16 cellular contexts compared by ENCODE assay signal in the genomic region with DNA sequence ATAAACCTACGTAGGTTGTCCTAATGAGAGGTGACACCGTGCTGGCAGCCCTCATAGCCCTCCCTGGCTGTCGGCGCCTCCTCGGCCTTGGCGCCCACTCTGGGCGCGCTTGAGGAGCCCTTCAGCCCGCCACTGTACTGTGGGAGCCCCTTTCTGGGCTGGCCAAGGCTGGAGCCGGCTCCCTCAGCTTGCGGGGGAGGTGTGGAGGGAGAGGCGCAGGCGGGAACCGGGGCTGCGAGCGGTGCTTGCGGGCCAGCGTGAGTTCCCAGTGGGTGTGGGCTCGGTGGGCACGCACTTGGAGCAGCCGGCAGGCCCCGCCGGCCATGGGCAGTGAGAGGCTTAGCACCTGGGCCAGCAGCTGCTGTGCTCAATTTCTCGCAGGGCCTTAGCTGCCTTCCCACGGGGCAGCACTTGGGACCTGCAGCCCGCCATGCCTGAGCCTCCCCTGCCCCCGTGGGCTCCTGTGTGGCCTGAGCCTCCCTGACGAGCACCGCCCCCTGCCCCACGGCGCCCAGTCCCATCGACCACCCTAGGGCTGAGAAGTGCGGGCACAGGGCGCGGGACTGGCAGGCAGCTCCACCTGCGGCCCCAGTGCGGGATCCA. TPM values are rescaled to one million over a fixed set of nuclear protein-coding genes. Genes with fewer than 3 reads are reported as not detected.
A peak's percentile ranks its signal among the peaks of the same experiment; 100 is the strongest.
DNase-seq lines count a peak whose midpoint lies in the region; ATAC-seq and TF ChIP-seq lines count a peak whose summit lies in the region.
"Had no signal": no experiment of that assay in that cellular context is flagged by ENCODE, and none has a peak within 500 bp of the region (broad histone marks: within the 10 kb centered on the region; RNA-seq: fewer than 3 reads in every experiment).

No MANE protein-coding gene starts in this region.

- H3K9me3 ChIP-seq in OCI-LY1 (ENCODE audit: low read length): no peaks in the 10 kb centered on the region
- H3K9me3 ChIP-seq in effector memory CD4-positive, alpha-beta T cell (ENCODE audit: control insufficient read depth, low read length): no peaks in the 10 kb centered on the region
- peaks cover 2% of the 10 kb centered on the region for H3K9me3 ChIP-seq in trophoblast cell (ENCODE audit: insufficient read depth, low read depth, low read length)
- H3K9me3 ChIP-seq: Caco-2 had no signal

- no peak overlapping the region for H3K18ac ChIP-seq in trophoblast cell (ENCODE audit: low read length)

- peaks cover 22% of the 10 kb centered on the region for H3K36me3 Mint-ChIP-seq in activated CD4-positive, alpha-beta T cell treated with anti-CD3 and anti-CD28 coated beads for 36 hours (ENCODE audit: low read depth)

- H3K23ac ChIP-seq in trophoblast cell (ENCODE audit: low read length): no peak overlapping the region

- no peaks in the 10 kb centered on the region for H3K9me3 Mint-ChIP-seq in activated CD4-positive, alpha-beta T cell treated with anti-CD3 and anti-CD28 coated beads for 36 hours (ENCODE audit: low read depth)
- H3K9me3 Mint-ChIP-seq: nephron progenitor cell had no signal

- H3K9ac ChIP-seq in OCI-LY1 (ENCODE audit: low read length) (peak overlapping the region; percentile 96; the same call in 1 of the 2 replicates), rectal smooth muscle tissue (ENCODE audit: low read length) (no peak overlapping the region), trophoblast cell (ENCODE audit: low read length) (no peak overlapping the region)

- H3K79me2 ChIP-seq in OCI-LY1 (ENCODE audit: insufficient read depth, low read length): peaks cover 13% of the 10 kb centered on the region
- H3K79me2 ChIP-seq in trophoblast cell (ENCODE audit: control insufficient read depth, insufficient read depth, low read length, poor library complexity): peaks cover 2% of the 10 kb centered on the region

- H3K4me3 Mint-ChIP-seq in activated CD4-positive, alpha-beta T cell treated with anti-CD3 and anti-CD28 coated beads for 36 hours: peak overlapping the region; percentile 10

- no peak for TF ChIP-seq CTCF in OCI-LY1 (IDR thresholded peaks at IDR 0.05; ENCODE audit: low read length)

- CTCF ChIA-PET in activated CD4-positive, alpha-beta T cell treated with anti-CD3 and anti-CD28 coated beads for 36 hours (lab: Charles Lee): no interaction called here

- H3K4me1 ChIP-seq in OCI-LY1 (ENCODE audit: insufficient read depth, low read length, severe bottlenecking): peaks cover 27% of the 10 kb centered on the region
- H3K4me1 ChIP-seq in effector memory CD4-positive, alpha-beta T cell (ENCODE audit: control insufficient read depth, insufficient read depth, low read length, poor library complexity, severe bottlenecking): peaks cover 15% of the 10 kb centered on the region
- no peaks in the 10 kb centered on the region for H3K4me1 ChIP-seq in rectal smooth muscle tissue (ENCODE audit: control insufficient read depth, insufficient read depth, low read length)
- no peaks in the 10 kb centered on the region for H3K4me1 ChIP-seq in trophoblast cell (ENCODE audit: control insufficient read depth in 1 of 2, insufficient read depth in 2 of 2, low read length in 2 of 2)

- H2AK5ac ChIP-seq in trophoblast cell (ENCODE audit: low read length): no peak overlapping the region

- H3K27ac ChIP-seq in OCI-LY1 (ENCODE audit: low read depth, low read length, poor library complexity, severe bottlenecking): no peak overlapping the region
- peak overlapping the region; percentile 81 for H3K27ac ChIP-seq in effector memory CD4-positive, alpha-beta T cell (ENCODE audit: insufficient read depth, low read length, poor library complexity, severe bottlenecking)
- peak overlapping the region; percentile 32 for H3K27ac ChIP-seq in rectal smooth muscle tissue (ENCODE audit: low read depth, low read length)
- H3K27ac ChIP-seq in trophoblast cell (ENCODE audit: low read depth, low read length): no peak overlapping the region
- H3K27ac ChIP-seq: GM23248 had no signal

- POLR2A ChIA-PET in activated CD4-positive, alpha-beta T cell treated with anti-CD3 and anti-CD28 coated beads for 36 hours (lab: Charles Lee): no interaction called here

- no peak overlapping the region for H4K12ac ChIP-seq in trophoblast cell (ENCODE audit: low read depth, low read length)

- peak overlapping the region; percentile 99 for H3K4me2 ChIP-seq in OCI-LY1 (ENCODE audit: low read length)
- no peak overlapping the region for H3K4me2 ChIP-seq in trophoblast cell (ENCODE audit: low read length)

- no peak overlapping the region for H2BK5ac ChIP-seq in trophoblast cell (ENCODE audit: low read depth, low read length, poor library complexity)

- H2BK120ac ChIP-seq in trophoblast cell (ENCODE audit: insufficient read depth, low read length, poor library complexity): no peak overlapping the region

- intact Hi-C loops in activated CD4-positive, alpha-beta T cell treated with anti-CD3 and anti-CD28 coated beads for 36 hours (cut with DNase I, micrococcal nuclease): loop anchor here (2.0 to 10.0 kb wide), 4 partner anchors 31 to 383 kb away; partner anchors contain the start of genes AMZ2 (in 1 of the 2), BPTF (in 1 of the 2) and KPNA2 (in 1 of the 2)

- no peak for ATAC-seq in activated CD4-positive, alpha-beta T cell treated with anti-CD3 and anti-CD28 coated beads for 36 hours
- ATAC-seq: left lobe of liver had no signal

- WGBS in trophoblast cell (ENCODE audit: extremely low coverage, insufficient coverage, insufficient read length): no CpG with 5 or more reads among the region's 37 CpGs

- H3K27me3 ChIP-seq in OCI-LY1 (ENCODE audit: insufficient read depth, low read length) (no peaks in the 10 kb centered on the region), rectal smooth muscle tissue (ENCODE audit: control insufficient read depth, insufficient read depth, low read length) (no peaks in the 10 kb centered on the region), trophoblast cell (ENCODE audit: insufficient read depth, low read length) (no peaks in the 10 kb centered on the region)
- H3K27me3 ChIP-seq in effector memory CD4-positive, alpha-beta T cell (replicated peaks; ENCODE audit: control insufficient read depth, insufficient read depth, low read length, poor library complexity, severe bottlenecking): no peaks in the 10 kb centered on the region

- peaks cover 24% of the 10 kb centered on the region for H3K4me1 Mint-ChIP-seq in activated CD4-positive, alpha-beta T cell treated with anti-CD3 and anti-CD28 coated beads for 36 hours

- H3K4me3 ChIP-seq in OCI-LY1 (ENCODE audit: low read depth, low read length, poor library complexity, severe bottlenecking) (peak overlapping the region; percentile 91), rectal smooth muscle tissue (ENCODE audit: low read length) (peak overlapping the region; percentile 21), trophoblast cell (ENCODE audit: low read depth, low read length) (no peak overlapping the region)
- no peak overlapping the region for H3K4me3 ChIP-seq in effector memory CD4-positive, alpha-beta T cell (ENCODE audit: insufficient read depth, low read depth, low read length, poor library complexity, severe bottlenecking)

- H4K91ac ChIP-seq in trophoblast cell (ENCODE audit: low read depth, low read length): no peak overlapping the region

- no peaks in the 10 kb centered on the region for H3F3A ChIP-seq in OCI-LY1 (ENCODE audit: insufficient read depth, low read length)

- H3K4ac ChIP-seq in trophoblast cell (ENCODE audit: low read depth, low read length): no peak overlapping the region

- no peaks in the 10 kb centered on the region for H4K20me1 ChIP-seq in OCI-LY1 (ENCODE audit: insufficient read depth, low read length)

- no peak for DNase-seq in activated CD4-positive, alpha-beta T cell treated with anti-CD3 and anti-CD28 coated beads for 36 hours
- no peak for DNase-seq in activated CD4-positive, alpha-beta T cell treated with anti-CD3 and anti-CD28 coated beads for 48 hours
- no peak for DNase-seq in effector memory CD4-positive, alpha-beta T cell
- no peak for DNase-seq in trophoblast cell
- DNase-seq in AG08395 (ENCODE audit: low spot score): no peak
- no peak for DNase-seq in NCI-H1092 treated with DMSO at 0.1 percent for 48 hours (lab: John Stamatoyannopoulos, UW)
- DNase-seq: activated naive CD4-positive, alpha-beta T cell treated with anti-CD3 and anti-CD28 coated beads, Interleukin-2, amount 50 U/mL, for 16 hours; Caco-2; cerebellar nuclear complex; GM23248; NCI-H1436; NCI-H510A treated with DMSO at 0.1 percent for 48 hours; nephron progenitor cell had no signal

- peaks cover 5% of the 10 kb centered on the region for H3K27me3 Mint-ChIP-seq in activated CD4-positive, alpha-beta T cell treated with anti-CD3 and anti-CD28 coated beads for 36 hours

- H2BK12ac ChIP-seq in trophoblast cell (ENCODE audit: low read length): no peak overlapping the region

- H3K79me1 ChIP-seq in trophoblast cell (ENCODE audit: low read length): peaks cover 6% of the 10 kb centered on the region

- H3K9me2 ChIP-seq in OCI-LY1 (ENCODE audit: low read depth, low read length): no peaks in the 10 kb centered on the region

- H3K14ac ChIP-seq in trophoblast cell (ENCODE audit: low read length): no peak overlapping the region

- no peak overlapping the region for H4K8ac ChIP-seq in trophoblast cell (ENCODE audit: low read depth, low read length)

- H3K36me3 ChIP-seq in OCI-LY1 (ENCODE audit: insufficient read depth, low read length): peaks cover 29% of the 10 kb centered on the region
- H3K36me3 ChIP-seq in effector memory CD4-positive, alpha-beta T cell (ENCODE audit: control insufficient read depth, insufficient read depth, low read length): peaks cover 11% of the 10 kb centered on the region
- H3K36me3 ChIP-seq in rectal smooth muscle tissue (ENCODE audit: control insufficient read depth, insufficient read depth, low read length): no peaks in the 10 kb centered on the region
- peaks cover 2 to 4% of the 10 kb centered on the region in 2 experiments for H3K36me3 ChIP-seq in trophoblast cell (ENCODE audit: control insufficient read depth in 1 of 2, insufficient read depth in 2 of 2, low read length in 2 of 2)

- H3K27ac Mint-ChIP-seq in activated CD4-positive, alpha-beta T cell treated with anti-CD3 and anti-CD28 coated beads for 36 hours: no peak overlapping the region
- H3K27ac Mint-ChIP-seq: nephron progenitor cell had no signal

- H2AFZ ChIP-seq in OCI-LY1 (ENCODE audit: low read length) (no peak overlapping the region), trophoblast cell (ENCODE audit: insufficient read depth, low read length, poor library complexity) (no peak overlapping the region)

RNA-seq across cellular contexts. Expression of gene AMZ2, which starts 40.1 kb away (rescaled TPM):
- 100 to 1,000 TPM; 119 to 150 TPM for total RNA-seq in activated CD4-positive, alpha-beta T cell treated with anti-CD3 and anti-CD28 coated beads for 36 hours
- polyA plus RNA-seq in trophoblast cell (2013): 102 and 110 TPM in 2 replicates

Comparison
In these comparisons a context has a peak if more than half of its experiments do, and no peak if none do; other contexts are left out.
1. H3K27ac ChIP-seq: peak in effector memory CD4-positive, alpha-beta T cell (single experiment) and rectal smooth muscle tissue (single experiment); none in OCI-LY1 (single experiment) and trophoblast cell (single experiment).
2. H3K4me3 ChIP-seq: peak in OCI-LY1 (single experiment) and rectal smooth muscle tissue (single experiment); none in effector memory CD4-positive, alpha-beta T cell (single experiment) and trophoblast cell (single experiment).